ENCODE assay signal across 19 cellular contexts in the genomic region with DNA sequence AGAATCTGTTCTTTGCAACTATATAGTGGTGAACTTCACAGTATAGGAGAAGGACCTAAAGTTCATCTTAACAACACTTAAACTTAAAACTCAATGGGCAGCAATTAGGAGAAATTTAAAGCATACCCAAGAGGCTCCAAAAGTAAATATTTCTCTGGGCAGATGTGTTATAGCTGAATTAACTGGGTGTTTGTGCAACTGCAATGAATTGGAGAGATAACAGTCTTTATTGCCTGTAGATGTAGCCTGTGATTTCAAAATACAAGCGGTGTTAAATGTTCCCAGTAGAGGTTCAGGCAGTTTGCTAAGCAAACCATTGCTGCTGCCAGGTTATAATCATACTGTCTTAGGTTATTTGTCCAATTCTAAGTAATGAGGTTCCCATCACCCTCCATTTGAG.
A peak's percentile ranks its signal among the peaks of the same experiment; 100 is the strongest.
DNase-seq lines count a peak whose midpoint lies in the region; ATAC-seq and TF ChIP-seq lines count a peak whose summit lies in the region.
"Had no signal": no experiment of that assay in that cellular context is flagged by ENCODE, and none has a peak within 500 bp of the region (broad histone marks: within the 10 kb centered on the region; RNA-seq: fewer than 3 reads in every experiment).

No MANE protein-coding gene starts in this region.

- no peaks in the 10 kb centered on the region for H3K9me3 ChIP-seq in HEK293 (ENCODE audit: control insufficient read depth, insufficient read depth, low read depth, low read length)
- no peaks in the 10 kb centered on the region for H3K9me3 ChIP-seq in hepatocyte (ENCODE audit: low read depth)
- H3K9me3 ChIP-seq: A549, Caco-2 had no signal

- CTCF ChIA-PET in HEK293 (lab: Yijun Ruan, JAX): interaction anchor here (1.0 kb wide), 1 partner anchor 156 kb away, joined by 5 read pairs; no protein-coding TSS in a partner anchor

- H2AFZ ChIP-seq in hepatocyte: no peak overlapping the region

- DNase-seq in DMS79 treated with DMSO at 0.1 percent for 48 hours (lab: John Stamatoyannopoulos, UW) (peak; percentile 61), DMS79 (lab: John Stamatoyannopoulos, UW) (no peak), NCI-H69 (lab: John Stamatoyannopoulos, UW) (peak; percentile 89), nephron progenitor cell (no peak), hepatocyte (ENCODE audit: low spot score) (no peak)
- DNase-seq: AML-193; Caco-2; CD4-positive, alpha-beta T cell; DMS153; DND-41; EL; H9 had no signal

- TF ChIP-seq CTCF in HEK293 (tag by site-specific recombination; IDR thresholded peaks at IDR 0.05) (no peak), nephron progenitor cell (IDR thresholded peaks at IDR 0.05) (no peak), hepatocyte (IDR thresholded peaks at IDR 0.05; ENCODE audit: poor library complexity) (no peak)

- peaks cover 38% of the 10 kb centered on the region for H3K9me3 Mint-ChIP-seq in nephron progenitor cell

- H3K27me3 ChIP-seq in hepatocyte: no peaks in the 10 kb centered on the region

- peak overlapping the region; percentile 58 for H3K27ac Mint-ChIP-seq in nephron progenitor cell
- H3K27ac Mint-ChIP-seq: CD4-positive, alpha-beta T cell; H9 had no signal

- H3K4me1 Mint-ChIP-seq in nephron progenitor cell: peaks cover 36% of the 10 kb centered on the region

- peaks cover 45% of the 10 kb centered on the region for H3K36me3 Mint-ChIP-seq in nephron progenitor cell (ENCODE audit: low read depth)

- H3K4me3 Mint-ChIP-seq in nephron progenitor cell: no peak overlapping the region
- H3K4me3 Mint-ChIP-seq: CD4-positive, alpha-beta T cell; H9 had no signal

- no peak for ATAC-seq in GM21737 (IDR thresholded peaks at IDR 0.05; ENCODE audit: unreplicated experiment)
- ATAC-seq: A549, GM12878 had no signal

- H3K27ac ChIP-seq in HEK293 (ENCODE audit: extremely low read depth, low read depth, low read length) (no peak overlapping the region), hepatocyte (no peak overlapping the region)
- H3K27ac ChIP-seq: 22Rv1, A549, C4-2B, HL-60 had no signal

- H3K4me1 ChIP-seq in HEK293 (ENCODE audit: control insufficient read depth, insufficient read depth, low read length) (peaks cover 4% of the 10 kb centered on the region; the same call in 1 of the 2 replicates), hepatocyte (ENCODE audit: insufficient read depth) (peaks cover 8% of the 10 kb centered on the region)
- H3K4me1 ChIP-seq: A549, Caco-2 had no signal

- no peaks in the 10 kb centered on the region for H3K9me2 ChIP-seq in hepatocyte (replicated peaks; ENCODE audit: insufficient read depth)

- H4K20me1 ChIP-seq in hepatocyte (ENCODE audit: insufficient read depth, poor library complexity, severe bottlenecking): no peaks in the 10 kb centered on the region

- H3K36me3 ChIP-seq in HEK293 (ENCODE audit: control insufficient read depth in 2 of 2, insufficient read depth in 1 of 2, low read length in 2 of 2): no peaks in the 10 kb centered on the region
- H3K36me3 ChIP-seq in hepatocyte (replicated peaks; ENCODE audit: insufficient read depth, low read depth): no peaks in the 10 kb centered on the region

- H3K79me2 ChIP-seq in hepatocyte: no peaks in the 10 kb centered on the region

- 44% methylated on average over 1 of the region's 1 CpG for WGBS in hepatocyte (ENCODE audit: low lambda C conversion rate, missing lambda C conversion rate)

- H3K27me3 Mint-ChIP-seq in nephron progenitor cell (ENCODE audit: low read depth, poor library complexity): peaks cover 3% of the 10 kb centered on the region
- H3K27me3 Mint-ChIP-seq: CD4-positive, alpha-beta T cell had no signal

- POLR2A ChIA-PET in HEK293 (lab: Yijun Ruan, JAX): no interaction called here

- H3K4me3 ChIP-seq in HEK293 (ENCODE audit: low read depth, low read length): no peak overlapping the region
- no peak overlapping the region for H3K4me3 ChIP-seq in hepatocyte
- H3K4me3 ChIP-seq: A549, GM12878 had no signal

- no peak overlapping the region for H3K4me2 ChIP-seq in hepatocyte
- H3K4me2 ChIP-seq: A549 had no signal

TF ChIP-seq in HEK293, 187 proteins besides CTCF, POLR2A, EP300 and RAD21:
- TF ChIP-seq KLF10 (tag by site-specific recombination; IDR thresholded peaks at IDR 0.05) (no peak), ZNF311 (tag by site-specific recombination; IDR thresholded peaks at IDR 0.05; ENCODE audit: borderline replicate concordance) (no peak), ZSCAN16 (tag by site-specific recombination; IDR thresholded peaks at IDR 0.05) (0 out of 2 replicates have a peak, but pooled peaks have one; percentile 63), ZNF280D (tag by site-specific recombination; IDR thresholded peaks at IDR 0.05) (no peak), ZNF544 (tag by site-specific recombination; IDR thresholded peaks at IDR 0.05) (no peak), ZNF248 (tag by site-specific recombination; IDR thresholded peaks at IDR 0.05) (no peak), OSR2 (tag by site-specific recombination; IDR thresholded peaks at IDR 0.05) (peak; percentile 38; the same call in 1 of the 2 replicates), MZF1 (tag by site-specific recombination; IDR thresholded peaks at IDR 0.05; ENCODE audit: borderline replicate concordance) (no peak), MYNN (tag by site-specific recombination; IDR thresholded peaks at IDR 0.05; ENCODE audit: borderline replicate concordance) (peak; percentile 69), OVOL3 (tag by site-specific recombination; IDR thresholded peaks at IDR 0.05) (0 out of 2 replicates have a peak, but pooled peaks have one; percentile 31), PRDM6 (tag by site-specific recombination; IDR thresholded peaks at IDR 0.05) (peak; percentile 69)
- TF ChIP-seq, protein P1, sequence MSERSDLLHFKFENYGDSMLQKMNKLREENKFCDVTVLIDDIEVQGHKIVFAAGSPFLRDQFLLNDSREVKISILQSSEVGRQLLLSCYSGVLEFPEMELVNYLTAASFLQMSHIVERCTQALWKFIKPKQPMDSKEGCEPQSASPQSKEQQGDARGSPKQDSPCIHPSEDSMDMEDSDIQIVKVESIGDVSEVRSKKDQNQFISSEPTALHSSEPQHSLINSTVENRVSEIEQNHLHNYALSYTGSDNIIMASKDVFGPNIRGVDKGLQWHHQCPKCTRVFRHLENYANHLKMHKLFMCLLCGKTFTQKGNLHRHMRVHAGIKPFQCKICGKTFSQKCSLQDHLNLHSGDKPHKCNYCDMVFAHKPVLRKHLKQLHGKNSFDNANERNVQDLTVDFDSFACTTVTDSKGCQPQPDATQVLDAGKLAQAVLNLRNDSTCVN (tag by site-specific recombination; optimal IDR thresholded peaks at IDR 0.05): no peak
- TF ChIP-seq, protein P2, sequence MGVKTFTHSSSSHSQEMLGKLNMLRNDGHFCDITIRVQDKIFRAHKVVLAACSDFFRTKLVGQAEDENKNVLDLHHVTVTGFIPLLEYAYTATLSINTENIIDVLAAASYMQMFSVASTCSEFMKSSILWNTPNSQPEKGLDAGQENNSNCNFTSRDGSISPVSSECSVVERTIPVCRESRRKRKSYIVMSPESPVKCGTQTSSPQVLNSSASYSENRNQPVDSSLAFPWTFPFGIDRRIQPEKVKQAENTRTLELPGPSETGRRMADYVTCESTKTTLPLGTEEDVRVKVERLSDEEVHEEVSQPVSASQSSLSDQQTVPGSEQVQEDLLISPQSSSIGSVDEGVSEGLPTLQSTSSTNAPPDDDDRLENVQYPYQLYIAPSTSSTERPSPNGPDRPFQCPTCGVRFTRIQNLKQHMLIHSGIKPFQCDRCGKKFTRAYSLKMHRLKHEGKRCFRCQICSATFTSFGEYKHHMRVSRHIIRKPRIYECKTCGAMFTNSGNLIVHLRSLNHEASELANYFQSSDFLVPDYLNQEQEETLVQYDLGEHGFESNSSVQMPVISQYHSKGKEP (tag by site-specific recombination; IDR thresholded peaks at IDR 0.05): peak; percentile 55; the same call in 1 of the 2 replicates

Comparison
In these comparisons a context has a peak if more than half of its experiments do, and no peak if none do; other contexts are left out.
1. DNase-seq: peak in DMS79 treated with DMSO at 0.1 percent for 48 hours (single experiment) and NCI-H69 (single experiment); none in DMS79 (single experiment), nephron progenitor cell (single experiment) and hepatocyte (single experiment).